21 cellular contexts compared by ENCODE assay signal in genomic region chr15:22989576-22990477, GRCh38. TPM values are rescaled to one million over a fixed set of nuclear protein-coding genes. Genes with fewer than 3 reads are reported as not detected.
A peak's percentile ranks its signal among the peaks of the same experiment; 100 is the strongest.
DNase-seq lines count a peak whose midpoint lies in the region; ATAC-seq and TF ChIP-seq lines count a peak whose summit lies in the region.
"Had no signal": no experiment of that assay in that cellular context is flagged by ENCODE, and none has a peak within 500 bp of the region (broad histone marks: within the 10 kb centered on the region; RNA-seq: fewer than 3 reads in every experiment).

No MANE protein-coding gene starts in this region.

- H3K9me3 ChIP-seq in sigmoid colon, result no peaks in the 10 kb centered on the region
- no peaks in the 10 kb centered on the region for H3K9me3 ChIP-seq in HAP-1
- H3K9me3 ChIP-seq: heart right ventricle, SJSA1, tibial nerve had no signal

- H3K27me3 ChIP-seq in sigmoid colon (no peaks in the 10 kb centered on the region), HAP-1 (ENCODE audit: low read depth) (no peaks in the 10 kb centered on the region)
- H3K27me3 ChIP-seq: heart right ventricle, SJSA1, tibial nerve had no signal

- H3K4me1 ChIP-seq in sigmoid colon (no peaks in the 10 kb centered on the region), HAP-1 (no peaks in the 10 kb centered on the region)
- H3K4me1 ChIP-seq: heart right ventricle, SJSA1, tibial nerve had no signal

- DNase-seq in DMS 273 (lab: John Stamatoyannopoulos, UW; ENCODE audit: unreplicated experiment), result peak; percentile 7
- DNase-seq in DMS 273 treated with DMSO at 0.1 percent for 48 hours (lab: John Stamatoyannopoulos, UW), result no peak
- DNase-seq in NB4 (ENCODE audit: low read depth), result peak; percentile 8
- peak; percentile 14 for DNase-seq in epithelial cell of prostate (ENCODE audit: low read depth, low spot score)
- DNase-seq in sigmoid colon, result peak; percentile 30
- no peak for DNase-seq in T-helper 9 cell
- DNase-seq in HAP-1 (ENCODE audit: low spot score in 2 of 2), result no peak
- DNase-seq: activated CD4-positive, alpha-beta T cell treated with anti-CD3 and anti-CD28 coated beads, Interleukin-2, amount 50 U/mL, for 48 hours; amniotic stem cell; CD8-positive, alpha-beta memory T cell; erythroblast; heart right ventricle; kidney glomerular epithelial cell; NCI-H187; NCI-H774; stimulated activated CD4-positive, alpha-beta T cell treated with anti-CD3 and anti-CD28 coated beads, Interleukin-2, amount 100 ng/mL, for 24 hours had no signal

- peak overlapping the region; percentile 26 for H3K27ac ChIP-seq in epithelial cell of prostate
- H3K27ac ChIP-seq in sigmoid colon, result no peak overlapping the region
- H3K27ac ChIP-seq: 22Rv1, heart right ventricle, HL-60, SJSA1, tibial nerve had no signal

- H3K4me3 ChIP-seq in NB4 (ENCODE audit: low read depth, low read length) (no peak overlapping the region), sigmoid colon (no peak overlapping the region), HAP-1 (no peak overlapping the region)
- H3K4me3 ChIP-seq: heart right ventricle, SJSA1, tibial nerve had no signal

- ATAC-seq in HG03457 (IDR thresholded peaks at IDR 0.05; ENCODE audit: unreplicated experiment), result no peak
- ATAC-seq: heart right ventricle had no signal

- peaks cover 0 to 14% (median 7%) of the 10 kb centered on the region in 4 donors for H3K36me3 ChIP-seq in sigmoid colon
- H3K36me3 ChIP-seq in HAP-1 (replicated peaks), result peaks cover 6% of the 10 kb centered on the region

- TF ChIP-seq CTCF in NB4 (IDR thresholded peaks at IDR 0.05; ENCODE audit: low read depth, low read length), result no peak
- no peak for TF ChIP-seq CTCF in sigmoid colon (IDR thresholded peaks at IDR 0.05)

- WGBS in sigmoid colon, 2 donors, result 78 to 85% methylated on average over 7 of the region's 7 CpGs

- in situ Hi-C loops in HAP-1 (cut with MboI; ENCODE audit: low sequenced_read_pairs), result no loop called here

- TF ChIP-seq POLR2A in NB4 (IDR thresholded peaks at IDR 0.05; ENCODE audit: extremely low read depth, insufficient read length) (no peak), sigmoid colon (IDR thresholded peaks at IDR 0.05) (no peak)

- no peak for TF ChIP-seq EP300 in sigmoid colon (IDR thresholded peaks at IDR 0.05)

- intact Hi-C loops in sigmoid colon (cut with DNase I), result no loop called here

RNA-seq across cellular contexts. Expression of gene CYFIP1, which starts 9.7 kb away (rescaled TPM):
- total RNA-seq in sigmoid colon, result 10 to 100 TPM; 69.8 to 99.6 (median 77.2) TPM
- 10 to 100 TPM; 45.0 to 66.4 (median 56.6) TPM for polyA plus RNA-seq in sigmoid colon

RNA-seq across cellular contexts. Expression of gene TUBGCP5, which starts 49.5 kb away (rescaled TPM):
- total RNA-seq in sigmoid colon, result 10 to 100 TPM; 18.1 to 32.3 (median 24.4) TPM
- polyA plus RNA-seq in sigmoid colon, result 1 to 10 TPM; 3.0 to 6.5 (median 4.9) TPM

Comparison
In these comparisons a context has a peak if more than half of its experiments do, and no peak if none do; other contexts are left out.
1. DNase-seq: peak in DMS 273 (single experiment), NB4 (single experiment), epithelial cell of prostate (single experiment) and sigmoid colon (single experiment); none in DMS 273 treated with DMSO at 0.1 percent for 48 hours (single experiment), T-helper 9 cell (single experiment) and HAP-1 (0 of 2).